ENCODE assay signal across 8 cellular contexts in the genomic region with DNA sequence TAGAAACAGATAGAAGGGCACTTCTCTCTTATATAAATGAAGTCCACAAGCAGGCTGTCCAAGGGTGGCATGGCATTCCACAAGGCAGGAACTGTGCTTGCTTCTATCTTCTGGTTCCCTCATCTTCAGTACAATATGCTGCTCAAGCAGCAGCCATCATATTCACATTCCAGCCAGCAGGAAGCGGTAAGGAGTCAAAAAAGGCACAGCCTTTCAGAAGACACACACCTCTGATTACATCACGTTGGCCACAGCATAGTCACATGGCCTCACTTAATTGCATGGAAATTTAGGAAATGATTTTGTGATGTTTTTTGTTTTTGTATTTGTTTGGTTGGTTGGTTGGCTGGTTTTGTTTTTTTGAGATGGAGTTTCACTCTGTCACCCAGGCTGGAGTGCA. TPM values are rescaled to one million over a fixed set of nuclear protein-coding genes. Genes with fewer than 3 reads are reported as not detected.
A peak's percentile ranks its signal among the peaks of the same experiment; 100 is the strongest.
DNase-seq lines count a peak whose midpoint lies in the region; ATAC-seq and TF ChIP-seq lines count a peak whose summit lies in the region.
"Had no signal": no experiment of that assay in that cellular context is flagged by ENCODE, and none has a peak within 500 bp of the region (broad histone marks: within the 10 kb centered on the region; RNA-seq: fewer than 3 reads in every experiment).

No MANE protein-coding gene starts in this region.

- no peaks in the 10 kb centered on the region for H3K36me3 Mint-ChIP-seq in stimulated activated effector memory CD8-positive, alpha-beta T cell treated with anti-CD3 and anti-CD28 coated beads, Interleukin-12 subunit alpha, Interleukin-12 subunit beta, amount 100 ng/mL, for 72 hours

- no peaks in the 10 kb centered on the region for H3K9me3 ChIP-seq in left ventricle myocardium inferior (replicated peaks)
- H3K9me3 ChIP-seq in uterus, result no peaks in the 10 kb centered on the region

- no peak overlapping the region for H3K4me3 ChIP-seq in left ventricle myocardium inferior
- no peak overlapping the region for H3K4me3 ChIP-seq in choroid plexus epithelial cell (ENCODE audit: low read depth, low read length)
- H3K4me3 ChIP-seq in uterus, result no peak overlapping the region

- H3K4me1 ChIP-seq in left ventricle myocardium inferior, result peaks cover 25% of the 10 kb centered on the region
- H3K4me1 ChIP-seq in uterus, result peaks cover 0 to 6% of the 10 kb centered on the region in 2 donors

- TF ChIP-seq CTCF in left ventricle myocardium inferior (IDR thresholded peaks at IDR 0.05; ENCODE audit: borderline replicate concordance) (peak; percentile 35), choroid plexus epithelial cell (conservative IDR thresholded peaks at IDR 0.05; ENCODE audit: low read depth, low read length) (peak; percentile 67), uterus (IDR thresholded peaks at IDR 0.05) (peak in 3 of 4 experiments; percentile 16 to 34 (median 18))

- H3K9me3 Mint-ChIP-seq in stimulated activated effector memory CD8-positive, alpha-beta T cell treated with anti-CD3 and anti-CD28 coated beads, Interleukin-12 subunit alpha, Interleukin-12 subunit beta, amount 100 ng/mL, for 72 hours, result no peaks in the 10 kb centered on the region

- no peak for ATAC-seq in Right ventricle myocardium superior (ENCODE audit: poor library complexity)
- ATAC-seq in stimulated activated effector memory CD8-positive, alpha-beta T cell treated with anti-CD3 and anti-CD28 coated beads, Interleukin-12 subunit alpha, Interleukin-12 subunit beta, amount 100 ng/mL, for 72 hours, result no peak

- intact Hi-C loops in left ventricle myocardium inferior (cut with micrococcal nuclease), result no loop called here
- intact Hi-C loops in Right ventricle myocardium superior (cut with DNase I), result no loop called here
- intact Hi-C loops in uterus (cut with DNase I; ENCODE audit: low total_unique reads), result no loop called here

- H3K4me1 Mint-ChIP-seq in stimulated activated effector memory CD8-positive, alpha-beta T cell treated with anti-CD3 and anti-CD28 coated beads, Interleukin-12 subunit alpha, Interleukin-12 subunit beta, amount 100 ng/mL, for 72 hours, result no peaks in the 10 kb centered on the region

- DNase-seq in left ventricle myocardium inferior, result no peak
- DNase-seq in Right ventricle myocardium superior, result no peak
- peak; percentile 62 for DNase-seq in choroid plexus epithelial cell (ENCODE audit: low read depth)
- DNase-seq in uterus, result peak in 1 of 2 donors; percentile 57
- DNase-seq in NCI-H345 (lab: John Stamatoyannopoulos, UW), result no peak
- DNase-seq in stimulated activated effector memory CD8-positive, alpha-beta T cell treated with anti-CD3 and anti-CD28 coated beads, Interleukin-12 subunit alpha, Interleukin-12 subunit beta, amount 100 ng/mL, for 72 hours (ENCODE audit: low spot score in 2 of 2), result no peak
- DNase-seq: activated CD4-positive, CD25-positive, alpha-beta regulatory T cell treated with anti-CD3 and anti-CD28 coated beads, Interleukin-2, amount 50 U/mL, for 72 hours had no signal

- no peak overlapping the region for H3K4me3 Mint-ChIP-seq in stimulated activated effector memory CD8-positive, alpha-beta T cell treated with anti-CD3 and anti-CD28 coated beads, Interleukin-12 subunit alpha, Interleukin-12 subunit beta, amount 100 ng/mL, for 72 hours

- H3K27ac ChIP-seq in left ventricle myocardium inferior (replicated peaks), result no peak overlapping the region
- H3K27ac ChIP-seq in uterus, result no peak overlapping the region

- H3K27me3 ChIP-seq in left ventricle myocardium inferior (ENCODE audit: low read depth) (peaks cover 43% of the 10 kb centered on the region), uterus (no peaks in the 10 kb centered on the region)

- H3K27ac Mint-ChIP-seq in stimulated activated effector memory CD8-positive, alpha-beta T cell treated with anti-CD3 and anti-CD28 coated beads, Interleukin-12 subunit alpha, Interleukin-12 subunit beta, amount 100 ng/mL, for 72 hours, result no peak overlapping the region

- no peak for TF ChIP-seq POLR2A in uterus (IDR thresholded peaks at IDR 0.05)

- H3K36me3 ChIP-seq in left ventricle myocardium inferior (no peaks in the 10 kb centered on the region), uterus (no peaks in the 10 kb centered on the region)

RNA-seq across cellular contexts. Expression of a gene that starts 19.0 kb away (rescaled TPM):
- 1.5 TPM for total RNA-seq in left ventricle myocardium inferior
- total RNA-seq in Right ventricle myocardium superior, result 1.5 TPM
- 10 to 100 TPM in 2 of 4 donors, 1 to 10 TPM in 1, under 1 TPM in 1; 0.59 to 12.1 (median 8.7) TPM for total RNA-seq in uterus
- total RNA-seq: glomerular endothelial cell had no signal

RNA-seq across cellular contexts. Expression of a gene that starts 19.2 kb away (rescaled TPM):
- total RNA-seq in left ventricle myocardium inferior, result not detected
- total RNA-seq in Right ventricle myocardium superior, result not detected
- total RNA-seq in uterus, result 1 to 10 TPM in 1 of 4 donors, not detected in 3; 3.2 TPM
- total RNA-seq: glomerular endothelial cell had no signal

RNA-seq across cellular contexts. Expression of a gene that starts 20.1 kb away (rescaled TPM):
- total RNA-seq in left ventricle myocardium inferior (39.0 TPM), Right ventricle myocardium superior (40.9 TPM), uterus (100 to 1,000 TPM in 1 of 4 donors, 10 to 100 TPM in 3; 40.7 to 147 (median 56.0) TPM)

RNA-seq across cellular contexts. Expression of a gene that starts 53.7 kb away (rescaled TPM):
- not detected for total RNA-seq in left ventricle myocardium inferior
- not detected for total RNA-seq in Right ventricle myocardium superior
- total RNA-seq in uterus, result not detected
- total RNA-seq: glomerular endothelial cell had no signal
